ENCODE assay signal across 1 cellular context in the genomic region with DNA sequence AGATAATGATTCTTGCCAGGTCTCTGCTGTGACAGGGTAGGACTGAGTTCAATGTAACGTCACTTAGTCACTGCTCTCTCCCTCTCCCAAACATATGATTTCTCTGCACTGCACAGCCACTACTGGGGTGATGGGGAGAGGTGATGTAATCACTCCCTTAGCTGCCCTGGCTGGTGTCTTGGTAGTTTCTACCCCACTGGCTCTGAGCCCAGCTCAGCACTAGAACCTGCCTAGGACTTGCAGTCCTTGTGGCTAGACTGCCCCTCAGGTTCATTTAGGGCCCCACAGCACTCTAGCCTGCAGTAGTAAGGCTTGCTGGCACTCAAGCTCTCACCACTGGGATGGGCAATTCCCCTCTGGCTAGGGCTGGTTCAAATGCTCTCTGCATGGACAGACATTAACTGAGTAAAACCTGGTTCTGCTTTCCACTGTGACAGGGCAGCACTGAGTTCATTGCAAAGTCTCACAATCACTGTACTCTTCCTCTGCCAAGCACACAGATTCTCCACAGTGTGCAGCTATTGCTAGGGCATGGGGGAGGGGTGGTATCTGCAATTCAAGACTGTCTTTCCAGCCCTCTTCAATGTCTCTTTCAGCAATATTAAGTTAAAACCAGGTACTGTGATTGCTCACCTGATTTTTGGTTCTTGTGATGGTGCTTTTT.
TF ChIP-seq lines count a peak whose summit lies in the region.

No MANE protein-coding gene starts in this region.

TF ChIP-seq in GM23338, 12 proteins besides CTCF, POLR2A, EP300 and RAD21 (continued from another document):
- TF ChIP-seq STAT1 (IDR thresholded peaks at IDR 0.05; ENCODE audit: unreplicated experiment), result no peak
- no peak for TF ChIP-seq NANOG (IDR thresholded peaks at IDR 0.05; ENCODE audit: borderline replicate concordance)
- TF ChIP-seq, protein P1, sequence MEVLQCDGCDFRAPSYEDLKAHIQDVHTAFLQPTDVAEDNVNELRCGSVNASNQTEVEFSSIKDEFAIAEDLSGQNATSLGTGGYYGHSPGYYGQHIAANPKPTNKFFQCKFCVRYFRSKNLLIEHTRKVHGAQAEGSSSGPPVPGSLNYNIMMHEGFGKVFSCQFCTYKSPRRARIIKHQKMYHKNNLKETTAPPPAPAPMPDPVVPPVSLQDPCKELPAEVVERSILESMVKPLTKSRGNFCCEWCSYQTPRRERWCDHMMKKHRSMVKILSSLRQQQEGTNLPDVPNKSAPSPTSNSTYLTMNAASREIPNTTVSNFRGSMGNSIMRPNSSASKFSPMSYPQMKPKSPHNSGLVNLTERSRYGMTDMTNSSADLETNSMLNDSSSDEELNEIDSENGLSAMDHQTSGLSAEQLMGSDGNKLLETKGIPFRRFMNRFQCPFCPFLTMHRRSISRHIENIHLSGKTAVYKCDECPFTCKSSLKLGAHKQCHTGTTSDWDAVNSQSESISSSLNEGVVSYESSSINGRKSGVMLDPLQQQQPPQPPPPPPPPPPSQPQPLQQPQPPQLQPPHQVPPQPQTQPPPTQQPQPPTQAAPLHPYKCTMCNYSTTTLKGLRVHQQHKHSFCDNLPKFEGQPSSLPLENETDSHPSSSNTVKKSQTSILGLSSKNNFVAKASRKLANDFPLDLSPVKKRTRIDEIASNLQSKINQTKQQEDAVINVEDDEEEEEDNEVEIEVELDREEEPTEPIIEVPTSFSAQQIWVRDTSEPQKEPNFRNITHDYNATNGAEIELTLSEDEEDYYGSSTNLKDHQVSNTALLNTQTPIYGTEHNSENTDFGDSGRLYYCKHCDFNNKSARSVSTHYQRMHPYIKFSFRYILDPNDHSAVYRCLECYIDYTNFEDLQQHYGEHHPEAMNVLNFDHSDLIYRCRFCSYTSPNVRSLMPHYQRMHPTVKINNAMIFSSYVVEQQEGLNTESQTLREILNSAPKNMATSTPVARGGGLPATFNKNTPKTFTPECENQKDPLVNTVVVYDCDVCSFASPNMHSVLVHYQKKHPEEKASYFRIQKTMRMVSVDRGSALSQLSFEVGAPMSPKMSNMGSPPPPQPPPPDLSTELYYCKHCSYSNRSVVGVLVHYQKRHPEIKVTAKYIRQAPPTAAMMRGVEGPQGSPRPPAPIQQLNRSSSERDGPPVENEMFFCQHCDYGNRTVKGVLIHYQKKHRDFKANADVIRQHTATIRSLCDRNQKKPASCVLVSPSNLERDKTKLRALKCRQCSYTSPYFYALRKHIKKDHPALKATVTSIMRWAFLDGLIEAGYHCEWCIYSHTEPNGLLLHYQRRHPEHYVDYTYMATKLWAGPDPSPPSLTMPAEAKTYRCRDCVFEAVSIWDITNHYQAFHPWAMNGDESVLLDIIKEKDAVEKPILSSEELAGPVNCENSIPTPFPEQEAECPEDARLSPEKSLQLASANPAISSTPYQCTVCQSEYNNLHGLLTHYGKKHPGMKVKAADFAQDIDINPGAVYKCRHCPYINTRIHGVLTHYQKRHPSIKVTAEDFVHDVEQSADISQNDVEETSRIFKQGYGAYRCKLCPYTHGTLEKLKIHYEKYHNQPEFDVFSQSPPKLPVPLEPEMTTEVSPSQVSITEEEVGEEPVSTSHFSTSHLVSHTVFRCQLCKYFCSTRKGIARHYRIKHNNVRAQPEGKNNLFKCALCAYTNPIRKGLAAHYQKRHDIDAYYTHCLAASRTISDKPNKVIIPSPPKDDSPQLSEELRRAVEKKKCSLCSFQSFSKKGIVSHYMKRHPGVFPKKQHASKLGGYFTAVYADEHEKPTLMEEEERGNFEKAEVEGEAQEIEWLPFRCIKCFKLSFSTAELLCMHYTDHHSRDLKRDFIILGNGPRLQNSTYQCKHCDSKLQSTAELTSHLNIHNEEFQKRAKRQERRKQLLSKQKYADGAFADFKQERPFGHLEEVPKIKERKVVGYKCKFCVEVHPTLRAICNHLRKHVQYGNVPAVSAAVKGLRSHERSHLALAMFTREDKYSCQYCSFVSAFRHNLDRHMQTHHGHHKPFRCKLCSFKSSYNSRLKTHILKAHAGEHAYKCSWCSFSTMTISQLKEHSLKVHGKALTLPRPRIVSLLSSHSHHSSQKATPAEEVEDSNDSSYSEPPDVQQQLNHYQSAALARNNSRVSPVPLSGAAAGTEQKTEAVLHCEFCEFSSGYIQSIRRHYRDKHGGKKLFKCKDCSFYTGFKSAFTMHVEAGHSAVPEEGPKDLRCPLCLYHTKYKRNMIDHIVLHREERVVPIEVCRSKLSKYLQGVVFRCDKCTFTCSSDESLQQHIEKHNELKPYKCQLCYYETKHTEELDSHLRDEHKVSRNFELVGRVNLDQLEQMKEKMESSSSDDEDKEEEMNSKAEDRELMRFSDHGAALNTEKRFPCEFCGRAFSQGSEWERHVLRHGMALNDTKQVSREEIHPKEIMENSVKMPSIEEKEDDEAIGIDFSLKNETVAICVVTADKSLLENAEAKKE (CRISPR knock-in tag; IDR thresholded peaks at IDR 0.05), result no peak
- TF ChIP-seq ZNF114 (CRISPR knock-in tag; IDR thresholded peaks at IDR 0.05), result no peak
TF ChIP-seq in GM23338: peak in this region for 0.
